7 cellular contexts compared by ENCODE assay signal in the genomic region with DNA sequence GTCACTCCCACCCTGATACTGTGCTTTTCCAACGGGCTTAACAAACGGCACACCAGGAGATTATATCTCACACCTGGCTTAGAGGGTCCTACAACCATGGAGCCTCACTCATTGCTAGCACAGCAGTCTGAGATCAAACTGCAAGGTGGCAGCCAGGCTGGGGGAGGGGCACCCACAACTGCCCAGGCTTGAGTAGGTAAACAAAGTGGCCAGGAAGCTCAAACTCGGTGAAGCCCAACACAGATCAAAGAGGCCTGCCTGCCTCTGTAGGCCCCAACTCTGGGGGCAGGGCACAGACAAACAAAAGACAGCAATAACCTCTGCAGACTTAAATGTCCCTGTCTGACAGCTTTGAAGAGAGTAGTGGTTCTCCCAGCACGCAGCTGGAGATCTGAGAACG.
DNase-seq lines count a peak whose midpoint lies in the region; ATAC-seq, FAIRE-seq and TF ChIP-seq lines count a peak whose summit lies in the region.
"Not testable (repeated sequence)": the region's sequence is repeated elsewhere in the genome, so short reads cannot be mapped to it uniquely, and the experiment has no call there.

No MANE protein-coding gene starts in this region.

- POLR2A ChIA-PET in HCT116 (lab: Charles Lee) = not testable (repeated sequence)
- POLR2A ChIA-PET in HepG2 (lab: Yijun Ruan, JAX) = interaction anchor here (0.6 to 1.3 kb wide), 2 partner anchors 18 to 46 kb away, joined by 3 read pairs; no protein-coding TSS in a partner anchor

- not testable (repeated sequence) for H2AFZ ChIP-seq in HCT116 (ENCODE audit: low read depth, low read length, poor library complexity, severe bottlenecking); HepG2 (ENCODE audit: low read length)

- H3K27ac ChIP-seq in HCT116 (ENCODE audit: low read depth, low read length); endodermal cell (ENCODE audit: low read depth, low read length); HepG2 (ENCODE audit: extremely low read length, insufficient read depth, low read length): not testable (repeated sequence)

- H3K27me3 Mint-ChIP-seq in endodermal cell (ENCODE audit: insufficient read depth) = not testable (repeated sequence)

- FAIRE-seq in HepG2 (lab: Jason Lieb, UNC) = not testable (repeated sequence)

- H3K4me1 ChIP-seq in HCT116 (ENCODE audit: control insufficient read depth in 1 of 2, insufficient read depth in 2 of 2, low read length in 2 of 2); endodermal cell (ENCODE audit: control insufficient read depth, insufficient read depth, low read length): not testable (repeated sequence)
- H3K4me1 ChIP-seq in HepG2 (ENCODE audit: insufficient read depth, low read length) = peaks cover 19% of the 10 kb centered on the region

- 80 to 91% methylated on average over 1 to 3 of the region's 5 CpGs for WGBS in endodermal cell (ENCODE audit: insufficient coverage in 1 of 2, insufficient read length in 1 of 2), 2 experiments
- WGBS in HepG2 (ENCODE audit: low lambda C conversion rate) = 0% methylated on average over 1 of the region's 5 CpGs

- H3K4me3 Mint-ChIP-seq in endodermal cell = not testable (repeated sequence)

- H3K36me3 Mint-ChIP-seq in endodermal cell (ENCODE audit: low read depth) = not testable (repeated sequence)

- H3K4me3 ChIP-seq in HCT116 (replicated peaks in 1 of 2; ENCODE audit: low read depth in 1 of 2, low read length in 2 of 2); HepG2 (replicated peaks in 1 of 3; ENCODE audit: insufficient read depth in 1 of 3, low read depth in 2 of 3, low read length in 3 of 3): not testable (repeated sequence)
- H3K4me3 ChIP-seq in endodermal cell (ENCODE audit: low read length) = peak overlapping the region; percentile 62

- in situ Hi-C loops in HepG2 (cut with HindIII; ENCODE audit: extremely low pct_ligation_motif_present, low pct_unique_long_range_greater_than_20kb) = not testable (repeated sequence)

- RAD21 ChIA-PET in HCT116 (lab: Charles Lee; ENCODE audit: low non-redundant PET in 1 of 2, low total read pairs in 2 of 2, uncharacterized antibody in 2 of 2, unreplicated experiment in 2 of 2) = not testable (repeated sequence)

- not testable (repeated sequence) for H3K9me2 ChIP-seq in HCT116 (ENCODE audit: insufficient read depth)

- not testable (repeated sequence) for H3K27ac Mint-ChIP-seq in endodermal cell

- not testable (repeated sequence) for TF ChIP-seq POLR2A in HCT116 (IDR thresholded peaks at IDR 0.05; ENCODE audit: borderline replicate concordance, extremely low read depth, insufficient read depth, insufficient read length); HepG2 (IDR thresholded peaks at IDR 0.05; ENCODE audit: insufficient read depth in 1 of 2, low read depth in 2 of 2, low read length in 2 of 2)

- ATAC-seq in HCT116 = not testable (repeated sequence)
- ATAC-seq in HepG2 = peak; percentile 34; the same call in 1 of the 3 replicates

- CTCF ChIA-PET in HCT116 (lab: Charles Lee); HepG2 (lab: Yijun Ruan, JAX; ENCODE audit: low intra/inter-chr PET ratio, low total read pairs): not testable (repeated sequence)

- not testable (repeated sequence) for H3K27me3 ChIP-seq in HCT116 (ENCODE audit: insufficient read depth, low read length); endodermal cell (ENCODE audit: control insufficient read depth, insufficient read depth, low read length, poor library complexity, severe bottlenecking); HepG2 (ENCODE audit: control insufficient read depth in 1 of 2, insufficient read depth in 2 of 2, low read length in 2 of 2)

- not testable (repeated sequence) for TF ChIP-seq CTCF in HCT116 (IDR thresholded peaks at IDR 0.05 in 2 of 3, conservative IDR thresholded peaks at IDR 0.05 in 1 of 3; ENCODE audit: borderline replicate concordance in 1 of 3, insufficient read depth in 1 of 3, low read depth in 2 of 3, low read length in 2 of 3); endodermal cell (conservative IDR thresholded peaks at IDR 0.05); HepG2 (CRISPR knock-in tag; IDR thresholded peaks at IDR 0.05)

- not testable (repeated sequence) for BruUV-seq in HCT116 (replicated peaks; lab: Mats Ljungman, UMichigan); HepG2 (replicated peaks; lab: Mats Ljungman, UMichigan)

- H4K20me1 ChIP-seq in HCT116 (ENCODE audit: insufficient read depth); HepG2 (ENCODE audit: insufficient read depth, low read length): not testable (repeated sequence)

- not testable (repeated sequence) for H3K9me3 ChIP-seq in HCT116 (ENCODE audit: control insufficient read depth in 1 of 2, insufficient read depth in 1 of 2, low read depth in 1 of 2, low read length in 2 of 2)
- H3K9me3 ChIP-seq in endodermal cell (ENCODE audit: control insufficient read depth, low read length) = peaks cover 22% of the 10 kb centered on the region
- peaks cover 19% of the 10 kb centered on the region for H3K9me3 ChIP-seq in HepG2 (ENCODE audit: low read length)

- peaks cover 48% of the 10 kb centered on the region for H3K9me3 Mint-ChIP-seq in endodermal cell

- not testable (repeated sequence) for H3K9ac ChIP-seq in HCT116 (ENCODE audit: low read length); endodermal cell (ENCODE audit: extremely low read depth, low read length, poor library complexity, severe bottlenecking); HepG2 (ENCODE audit: insufficient read depth, low read depth, low read length)

- H3K4me1 Mint-ChIP-seq in endodermal cell = not testable (repeated sequence)

- H3K79me2 ChIP-seq in HCT116 (ENCODE audit: insufficient read depth, low read length); HepG2 (ENCODE audit: insufficient read depth, low read length): not testable (repeated sequence)

- not testable (repeated sequence) for H3K36me3 ChIP-seq in HCT116 (ENCODE audit: control insufficient read depth in 1 of 2, insufficient read depth in 2 of 2, low read length in 2 of 2); endodermal cell (ENCODE audit: control insufficient read depth, insufficient read depth, low read length); HepG2 (replicated peaks in 1 of 2; ENCODE audit: control insufficient read depth in 1 of 2, insufficient read depth in 2 of 2, low read length in 2 of 2)

- DNase-seq in DMS53 (lab: John Stamatoyannopoulos, UW) = peak; percentile 88
- DNase-seq in HCT116 (ENCODE audit: low read depth, low spot score); endodermal cell: not testable (repeated sequence)
- DNase-seq in NCI-H510A treated with DMSO at 0.1 percent for 48 hours (lab: John Stamatoyannopoulos, UW) = peak; percentile 1
- DNase-seq in SHP77 (lab: John Stamatoyannopoulos, UW) = peak; percentile 11 to 53
- DNase-seq in SW480 (ENCODE audit: low spot score) = peak; percentile 21
- DNase-seq in HepG2 (ENCODE audit: low spot score) = peak; percentile 85

- H3K4me2 ChIP-seq in HCT116 (ENCODE audit: low read length) = not testable (repeated sequence)
- peak overlapping the region; percentile 47 for H3K4me2 ChIP-seq in HepG2 (ENCODE audit: low read depth, low read length)

- intact Hi-C loops in HCT116 (cut with micrococcal nuclease); HepG2 (cut with micrococcal nuclease; ENCODE audit: unreplicated experiment): not testable (repeated sequence)

- not testable (repeated sequence) for TF ChIP-seq RAD21 in HCT116 (IDR thresholded peaks at IDR 0.05; ENCODE audit: low read depth); HepG2 (CRISPR knock-in tag; IDR thresholded peaks at IDR 0.05)

- TF ChIP-seq EP300 in HepG2 (IDR thresholded peaks at IDR 0.05; ENCODE audit: low read depth in 2 of 2, low read length in 2 of 2) = peak; percentile 21 to 69; a peak in 3 of 4 replicates
- TF ChIP-seq EP300 in HepG2 (CRISPR knock-in tag; IDR thresholded peaks at IDR 0.05; ENCODE audit: borderline replicate concordance) = peak; percentile 76; the same call in 1 of the 2 replicates

TF ChIP-seq in HCT116, 20 proteins besides CTCF, POLR2A, EP300 and RAD21:
- TF ChIP-seq TCF7L2 (IDR thresholded peaks at IDR 0.05; ENCODE audit: borderline replicate concordance, extremely low read depth, insufficient read depth, insufficient read length) = peak; percentile 27

TF ChIP-seq in HepG2, 621 proteins besides CTCF, POLR2A, EP300 and RAD21 (continues in another document):
- TF ChIP-seq ZBTB38 (CRISPR knock-in tag; IDR thresholded peaks at IDR 0.05) (peak; percentile 49; the same call in 1 of the 2 replicates), IRF2 (CRISPR knock-in tag; IDR thresholded peaks at IDR 0.05) (peak; percentile 78), KLF6 (CRISPR knock-in tag; IDR thresholded peaks at IDR 0.05) (0 out of 2 replicates have a peak, but pooled peaks have one; percentile 59), POGZ (CRISPR knock-in tag; IDR thresholded peaks at IDR 0.05) (peak; percentile 96), FOXK2 (IDR thresholded peaks at IDR 0.05) (0 out of 2 replicates have a peak, but pooled peaks have one; percentile 15), ZNF350 (CRISPR knock-in tag; IDR thresholded peaks at IDR 0.05; ENCODE audit: borderline replicate concordance, low read depth) (peak; percentile 57; the same call in 1 of the 2 replicates), KDM2A (CRISPR knock-in tag; IDR thresholded peaks at IDR 0.05; ENCODE audit: borderline replicate concordance, low read depth) (peak; percentile 59)
- TF ChIP-seq, protein P1, sequence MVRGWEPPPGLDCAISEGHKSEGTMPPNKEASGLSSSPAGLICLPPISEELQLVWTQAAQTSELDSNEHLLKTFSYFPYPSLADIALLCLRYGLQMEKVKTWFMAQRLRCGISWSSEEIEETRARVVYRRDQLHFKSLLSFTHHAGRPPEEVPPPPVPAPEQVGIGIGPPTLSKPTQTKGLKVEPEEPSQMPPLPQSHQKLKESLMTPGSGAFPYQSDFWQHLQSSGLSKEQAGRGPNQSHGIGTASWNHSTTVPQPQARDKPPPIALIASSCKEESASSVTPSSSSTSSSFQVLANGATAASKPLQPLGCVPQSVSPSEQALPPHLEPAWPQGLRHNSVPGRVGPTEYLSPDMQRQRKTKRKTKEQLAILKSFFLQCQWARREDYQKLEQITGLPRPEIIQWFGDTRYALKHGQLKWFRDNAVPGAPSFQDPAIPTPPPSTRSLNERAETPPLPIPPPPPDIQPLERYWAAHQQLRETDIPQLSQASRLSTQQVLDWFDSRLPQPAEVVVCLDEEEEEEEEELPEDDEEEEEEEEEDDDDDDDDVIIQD (CRISPR knock-in tag; IDR thresholded peaks at IDR 0.05; ENCODE audit: low read depth) = peak; percentile 83
